In genomic region chr2:201643216-201643651, GRCh38 we compare ENCODE assay signal across 8 cellular contexts. TPM values are rescaled to one million over a fixed set of nuclear protein-coding genes. Genes with fewer than 3 reads are reported as not detected.
DNase-seq lines count a peak whose midpoint lies in the region; ATAC-seq and TF ChIP-seq lines count a peak whose summit lies in the region.

TSS of gene TMEM237 (minus strand) at chr2:201643503. CDS start at chr2:201643400, 103 bp downstream.

- peak within 1 kb of the TSS; percentile 92 for H2AFZ ChIP-seq in smooth muscle cell (ENCODE audit: low read depth)

- H3K79me2 ChIP-seq in smooth muscle cell (ENCODE audit: low read depth): peaks cover 9% of the 10 kb centered on the region

- DNase-seq in BJ (ENCODE audit: low read depth) (no peak), SK-MEL-5 (ENCODE audit: low read depth, low spot score) (peak; percentile 20), breast epithelium (ENCODE audit: low spot score in 2 of 2) (peak in 1 of 2 donors; percentile 75), islet precursor cell (peak; percentile 79), smooth muscle cell (lab: John Stamatoyannopoulos, UW; ENCODE audit: unreplicated experiment) (no peak), inferior parietal cortex (ENCODE audit: extremely low spot score) (no peak)

- H3K36me3 ChIP-seq in BJ (ENCODE audit: control insufficient read depth, insufficient read depth, low read length) (no peaks in the 10 kb centered on the region), breast epithelium (no peaks in the 10 kb centered on the region), smooth muscle cell (ENCODE audit: low read depth) (no peaks in the 10 kb centered on the region)

- POLR2A ChIA-PET in BJ (lab: Charles Lee): interaction anchor here (0.6 to 0.7 kb wide), 3 partner anchors 12 to 388 kb away, joined by 3 to 9 read pairs (median 7); no protein-coding TSS in a partner anchor

- H3K4me1 ChIP-seq in breast epithelium (no peaks in the 10 kb centered on the region), smooth muscle cell (ENCODE audit: low read depth) (peaks cover 12% of the 10 kb centered on the region)

- 1% methylated on average over 36 of the region's 39 CpGs for WGBS in smooth muscle cell (ENCODE audit: low lambda C conversion rate)

- peak within 1 kb of the TSS; percentile 81 for H3K4me2 ChIP-seq in smooth muscle cell

- intact Hi-C loops in breast epithelium (cut with DNase I; ENCODE audit: low total_unique reads): no loop called here

- no peaks in the 10 kb centered on the region for H3K9me3 ChIP-seq in breast epithelium
- H3K9me3 ChIP-seq in smooth muscle cell (replicated peaks; ENCODE audit: low read depth): no peaks in the 10 kb centered on the region

- CTCF ChIA-PET in BJ (lab: Yijun Ruan, JAX): interaction anchor here (0.9 to 1.3 kb wide), 2 partner anchors 21 to 59 kb away, joined by 3 read pairs; no protein-coding TSS in a partner anchor

- no peaks in the 10 kb centered on the region for H4K20me1 ChIP-seq in smooth muscle cell (ENCODE audit: low read depth)

- TF ChIP-seq CTCF in BJ (IDR thresholded peaks at IDR 0.05; ENCODE audit: insufficient read depth, low read depth, low read length) (no peak), breast epithelium (IDR thresholded peaks at IDR 0.05) (no peak), smooth muscle cell (IDR thresholded peaks at IDR 0.05; ENCODE audit: borderline replicate concordance, insufficient read depth, poor library complexity, severe bottlenecking) (no peak)

- ATAC-seq in GM18873 (IDR thresholded peaks at IDR 0.05; ENCODE audit: low FRiP score, unreplicated experiment): peak; percentile 34
- ATAC-seq in HG03135 (IDR thresholded peaks at IDR 0.05; ENCODE audit: unreplicated experiment): peak; percentile 30

- peaks cover 4% of the 10 kb centered on the region for H3F3A ChIP-seq in smooth muscle cell (ENCODE audit: low read depth)

- H3K27me3 ChIP-seq in BJ (ENCODE audit: control insufficient read depth, insufficient read depth, low read length) (no peaks in the 10 kb centered on the region), breast epithelium (no peaks in the 10 kb centered on the region), smooth muscle cell (ENCODE audit: low read depth) (no peaks in the 10 kb centered on the region)

- TF ChIP-seq POLR2A in breast epithelium (IDR thresholded peaks at IDR 0.05): no peak

- H3K9ac ChIP-seq in smooth muscle cell (ENCODE audit: low read depth): peak within 1 kb of the TSS; percentile 83

- H3K4me3 ChIP-seq in BJ (ENCODE audit: low read depth, low read length) (peak within 1 kb of the TSS; percentile 58), breast epithelium (peak within 1 kb of the TSS; percentile 79 to 85 (median 84)), smooth muscle cell (peak within 1 kb of the TSS; percentile 70)

- in situ Hi-C loops in SK-MEL-5 (cut with HindIII; ENCODE audit: low pct_unique_long_range_greater_than_20kb, low sequenced_read_pairs): no loop called here

- H3K27ac ChIP-seq in breast epithelium (peak within 1 kb of the TSS; percentile 98 to 99), smooth muscle cell (ENCODE audit: low read depth) (peak within 1 kb of the TSS; percentile 73)

RNA-seq across cellular contexts. Expression of gene TMEM237, which starts in this region (rescaled TPM):
- polyA plus RNA-seq in BJ (2011; rRNA removed): 48.6 and 83.7 TPM in 2 replicates
- 26.4 and 28.9 TPM in 2 replicates for polyA minus RNA-seq in BJ (2011; rRNA and poly(A)+ RNA removed)
- total RNA-seq in SK-MEL-5 (2014; rRNA removed; shearing (Covaris generic)): 21.3 and 25.0 TPM in 2 replicates
- polyA plus RNA-seq in SK-MEL-5 (2015; cell fraction: cytosol; rRNA removed): 23.2 and 26.5 TPM in 2 replicates
- polyA plus RNA-seq in SK-MEL-5 (2015; cell fraction: nucleus; rRNA removed): 22.7 and 37.4 TPM in 2 replicates
- 10 to 100 TPM; 36.6 to 70.7 (median 39.7) TPM for total RNA-seq in breast epithelium
- total RNA-seq in smooth muscle cell: 38.3 and 47.4 TPM in 2 replicates
- polyA plus RNA-seq in smooth muscle cell: 23.8 and 25.6 TPM in 2 replicates

Comparison
In these comparisons a context has a peak if more than half of its experiments do, and no peak if none do; other contexts are left out.
1. DNase-seq: peak in SK-MEL-5 (single experiment) and islet precursor cell (single experiment); none in BJ (single experiment), smooth muscle cell (single experiment) and inferior parietal cortex (single experiment).
2. Peak in every context shown above with its lines, with median percentiles within 50 percentile points of each other: H3K4me3 ChIP-seq.